Comparison of ENCODE assay signal across 1 cellular context in genomic region chr17:67245694-67246397, GRCh38.
TF ChIP-seq lines count a peak whose summit lies in the region.

No MANE protein-coding gene starts in this region.

TF ChIP-seq in H1, 55 proteins besides CTCF, POLR2A, EP300 and RAD21:
- TF ChIP-seq TAF7 (optimal IDR thresholded peaks at IDR 0.05; ENCODE audit: borderline replicate concordance, low read depth, low read length) (peak; percentile 36), EGR1 (IDR thresholded peaks at IDR 0.05; ENCODE audit: borderline replicate concordance, low read depth, low read length) (peak; percentile 19; the same call in 1 of the 2 replicates), SAP30 (IDR thresholded peaks at IDR 0.05; ENCODE audit: insufficient read depth, insufficient replicate concordance, low read length) (no peak), USF2 (IDR thresholded peaks at IDR 0.05; ENCODE audit: low read length) (no peak; the same call in 1 of the 2 replicates), BRCA1 (IDR thresholded peaks at IDR 0.05; ENCODE audit: low read depth, low read length) (no peak), PHF8 (conservative IDR thresholded peaks at IDR 0.05; ENCODE audit: low read depth, low read length) (peak; percentile 61), TAF1 (IDR thresholded peaks at IDR 0.05; ENCODE audit: low read depth, low read length) (peak; percentile 67), ZNF274 (IDR thresholded peaks at IDR 0.05; ENCODE audit: borderline replicate concordance, extremely low read depth, low read length) (no peak), SIN3A (conservative IDR thresholded peaks at IDR 0.05 in 1 of 2, IDR thresholded peaks at IDR 0.05 in 1 of 2; ENCODE audit: low read depth in 1 of 2, low read length in 2 of 2) (peak; percentile 77 to 80; a peak in 1 of 4 replicates), TBP (IDR thresholded peaks at IDR 0.05; ENCODE audit: low read depth, low read length) (peak; percentile 66), FOSL1 (IDR thresholded peaks at IDR 0.05; ENCODE audit: insufficient read depth, low read depth, low read length) (no peak), TEAD4 (IDR thresholded peaks at IDR 0.05; ENCODE audit: low read depth, low read length) (peak; percentile 99), KDM4A (IDR thresholded peaks at IDR 0.05; ENCODE audit: low read depth, low read length, severe bottlenecking) (peak; percentile 71), SUZ12 (IDR thresholded peaks at IDR 0.05; ENCODE audit: low read length) (0 out of 2 replicates have a peak, but pooled peaks have one; percentile 12)
